In the genomic region with DNA sequence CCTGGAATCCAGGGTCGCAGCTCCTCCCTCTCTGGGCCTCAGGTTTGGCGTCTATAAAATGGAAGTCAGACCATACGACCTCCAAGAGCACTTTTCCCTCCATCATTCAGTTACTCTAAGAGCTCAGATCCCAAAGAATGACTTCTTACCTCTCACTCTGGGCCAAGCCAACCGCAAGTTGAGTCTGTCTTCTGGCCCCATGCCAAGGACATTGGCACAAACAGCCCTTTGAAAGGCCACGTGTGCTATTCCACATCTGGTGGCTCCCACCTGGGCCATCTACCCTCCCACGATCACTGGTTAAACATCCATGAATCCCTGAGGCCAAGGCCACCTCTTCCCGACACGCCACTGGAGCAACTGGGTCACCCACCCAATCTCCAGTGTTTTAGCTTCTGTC, we compare ENCODE assay signal across 21 cellular contexts. TPM values are rescaled to one million over a fixed set of nuclear protein-coding genes. Genes with fewer than 3 reads are reported as not detected.
A peak's percentile ranks its signal among the peaks of the same experiment; 100 is the strongest.
DNase-seq lines count a peak whose midpoint lies in the region; TF ChIP-seq lines count a peak whose summit lies in the region.
"Had no signal": no experiment of that assay in that cellular context is flagged by ENCODE, and none has a peak within 500 bp of the region (broad histone marks: within the 10 kb centered on the region; RNA-seq: fewer than 3 reads in every experiment).

No MANE protein-coding gene starts in this region.

- H3K36me3 ChIP-seq in SJCRH30 = no peaks in the 10 kb centered on the region
- no peaks in the 10 kb centered on the region for H3K36me3 ChIP-seq in A673 (ENCODE audit: insufficient read depth, low read length, poor library complexity, severe bottlenecking)
- H3K36me3 ChIP-seq: BE2C had no signal

- H3K4me3 ChIP-seq in fibroblast of mammary gland (ENCODE audit: control insufficient read depth, low read depth, low read length) (no peak overlapping the region), SJCRH30 (no peak overlapping the region), A673 (ENCODE audit: low read depth, low read length, poor library complexity, severe bottlenecking) (no peak overlapping the region)
- H3K4me3 ChIP-seq: PC-9 had no signal

- H3K9me3 ChIP-seq in SJCRH30 (replicated peaks) (no peaks in the 10 kb centered on the region), A673 (ENCODE audit: low read depth, low read length, poor library complexity, severe bottlenecking) (no peaks in the 10 kb centered on the region)
- H3K9me3 ChIP-seq: BE2C had no signal

- peaks cover 13% of the 10 kb centered on the region for H3K27me3 ChIP-seq in SJCRH30
- H3K27me3 ChIP-seq in A673 (replicated peaks; ENCODE audit: insufficient read depth, low read depth, low read length, poor library complexity) = no peaks in the 10 kb centered on the region
- H3K27me3 ChIP-seq: BE2C had no signal

- CTCF ChIA-PET in A673 (lab: Charles Lee) = interaction anchor here (2.2 kb wide), 1 partner anchor 9 kb away, joined by 11 read pairs; no protein-coding TSS in a partner anchor

- POLR2A ChIA-PET in A673 (lab: Charles Lee; ENCODE audit: low non-redundant PET) = no interaction called here

- TF ChIP-seq CTCF in fibroblast of mammary gland (conservative IDR thresholded peaks at IDR 0.05; ENCODE audit: control insufficient read depth, insufficient read depth, low read depth, low read length) = no peak
- no peak for TF ChIP-seq CTCF in A673 (conservative IDR thresholded peaks at IDR 0.05; ENCODE audit: low read depth, low read length)

- H3K27ac ChIP-seq in SJCRH30 = no peak overlapping the region
- H3K27ac ChIP-seq in A673 (ENCODE audit: low read depth, low read length, poor library complexity, severe bottlenecking) = no peak overlapping the region
- H3K27ac ChIP-seq: 22Rv1, PC-9 had no signal

- intact Hi-C loops in A673 (cut with micrococcal nuclease; ENCODE audit: unreplicated experiment) = no loop called here

- no TSS peak for BruUV-seq in A673 (replicated peaks; lab: Mats Ljungman, UMichigan)

- DNase-seq in DMS 273 (lab: John Stamatoyannopoulos, UW; ENCODE audit: unreplicated experiment) (peak; percentile 53), DMS 273 treated with DMSO at 0.1 percent for 48 hours (lab: John Stamatoyannopoulos, UW) (no peak), NCI-H2171 treated with DMSO at 0.1 percent for 48 hours (lab: John Stamatoyannopoulos, UW) (peak; percentile 39), fibroblast of mammary gland (ENCODE audit: low read depth) (peak; percentile 16), renal cortical epithelial cell (ENCODE audit: low read depth) (peak; percentile 14), NCI-H1694 treated with DMSO at 0.1 percent for 48 hours (lab: John Stamatoyannopoulos, UW) (no peak), SJCRH30 (no peak), A673 (ENCODE audit: low spot score) (no peak)
- DNase-seq: BE2C; CD4-positive, alpha-beta memory T cell; DMS53; Karpas-422; NCI-H1105; NCI-H2081 treated with DMSO at 0.1 percent for 48 hours; NCI-H226; NCI-H524 treated with DMSO at 0.1 percent for 48 hours; PC-9; SW 1271 had no signal

- H3K4me1 ChIP-seq in SJCRH30 (no peaks in the 10 kb centered on the region; the same call in 1 of the 2 replicates), A673 (ENCODE audit: insufficient read depth, low read length, poor library complexity, severe bottlenecking) (no peaks in the 10 kb centered on the region)
- H3K4me1 ChIP-seq: BE2C had no signal

RNA-seq across cellular contexts. Expression of gene SLC2A7, which starts 12.4 kb away (rescaled TPM):
- not detected in 2 replicates for total RNA-seq in renal cortical epithelial cell
- not detected in 2 replicates for total RNA-seq in SJCRH30 (2014; rRNA removed; shearing (Covaris generic))
- not detected in 2 replicates for total RNA-seq in A673 (2021)
- total RNA-seq: CD4-positive, alpha-beta memory T cell; HT1080; PC-9; SK-MEL-5 had no signal

RNA-seq across cellular contexts. Expression of gene SLC2A5, which starts 55.6 kb away (rescaled TPM):
- total RNA-seq in renal cortical epithelial cell (1.6 TPM in 1 of 2 replicates, not detected in the other), A673 (2021) (not detected in 2 replicates)
- not detected in 2 replicates for total RNA-seq in SJCRH30 (2014; rRNA removed; shearing (Covaris generic))
- total RNA-seq: HT1080, PC-9 had no signal

Comparison
In these comparisons a context has a peak if more than half of its experiments do, and no peak if none do; other contexts are left out.
1. DNase-seq: peak in DMS 273 (single experiment), NCI-H2171 treated with DMSO at 0.1 percent for 48 hours (single experiment), fibroblast of mammary gland (single experiment) and renal cortical epithelial cell (single experiment); none in DMS 273 treated with DMSO at 0.1 percent for 48 hours (single experiment), NCI-H1694 treated with DMSO at 0.1 percent for 48 hours (single experiment), SJCRH30 (0 of 2) and A673 (single experiment).